In the genomic region with DNA sequence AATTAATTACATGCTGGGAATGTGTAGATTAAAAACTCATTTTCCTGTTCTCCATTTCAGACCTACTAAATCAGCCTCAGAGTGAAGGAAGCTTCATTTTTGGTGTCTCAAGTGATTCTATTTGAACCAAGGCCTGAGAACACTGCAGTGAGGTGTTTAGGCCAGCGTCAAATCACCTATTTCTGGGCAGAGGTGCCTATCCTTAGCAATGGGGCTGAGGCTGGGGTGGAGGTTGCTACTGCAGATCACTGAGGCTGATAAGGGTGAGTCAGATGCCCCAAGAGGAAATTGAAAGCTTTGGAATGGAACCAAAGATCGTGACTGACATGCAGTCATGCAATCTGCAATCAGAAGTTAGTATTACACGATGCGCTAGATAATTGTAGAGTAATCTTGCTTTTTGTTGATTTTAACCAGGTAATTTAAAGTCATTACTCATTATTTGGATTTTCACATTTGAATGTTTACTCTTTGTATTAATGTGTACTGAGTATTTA, we compare ENCODE assay signal across 1 cellular context.
TF ChIP-seq lines count a peak whose summit lies in the region.

No MANE protein-coding gene starts in this region.

TF ChIP-seq in K562, 482 proteins besides CTCF, POLR2A, EP300 and RAD21 (continued from another document):
- TF ChIP-seq MAZ (CRISPR knock-in tag; conservative IDR thresholded peaks at IDR 0.05 in 1 of 2, IDR thresholded peaks at IDR 0.05 in 1 of 2), result 0 out of 4 replicates have a peak, but pooled peaks of 1 of the 2 experiments have one; percentile 11
- no peak for TF ChIP-seq MEF2A (IDR thresholded peaks at IDR 0.05; ENCODE audit: control insufficient read depth, low read depth, low read length)
- TF ChIP-seq E4F1 (CRISPR knock-in tag; IDR thresholded peaks at IDR 0.05; ENCODE audit: borderline replicate concordance), result no peak
- TF ChIP-seq GABPA (tag; conservative IDR thresholded peaks at IDR 0.05; ENCODE audit: low read depth), result no peak
- TF ChIP-seq SFPQ (IDR thresholded peaks at IDR 0.05; ENCODE audit: low read depth, low read length), result no peak
- no peak for TF ChIP-seq RBM25 (IDR thresholded peaks at IDR 0.05; ENCODE audit: low read depth, low read length, severe bottlenecking)
- no peak for TF ChIP-seq SRSF9 (IDR thresholded peaks at IDR 0.05; ENCODE audit: borderline replicate concordance, low read depth, low read length)
- TF ChIP-seq NR2C1 (IDR thresholded peaks at IDR 0.05), result no peak
- TF ChIP-seq NR2C1 (tag; IDR thresholded peaks at IDR 0.05), result no peak
- TF ChIP-seq ZNF318 (IDR thresholded peaks at IDR 0.05; ENCODE audit: borderline replicate concordance in 1 of 2, low read depth in 1 of 2), result peak in 1 of 2 experiments; percentile 57; a peak in 2 of 4 replicates
- TF ChIP-seq ZNF57 (CRISPR knock-in tag; IDR thresholded peaks at IDR 0.05), result no peak
- no peak for TF ChIP-seq STAT5A (IDR thresholded peaks at IDR 0.05; ENCODE audit: borderline replicate concordance, low read length)
- no peak; the same call in 1 of the 2 replicates for TF ChIP-seq ATF7 (IDR thresholded peaks at IDR 0.05)
- no peak for TF ChIP-seq U2AF2 (optimal IDR thresholded peaks at IDR 0.05; ENCODE audit: low read depth, low read length)
- TF ChIP-seq, protein P1, sequence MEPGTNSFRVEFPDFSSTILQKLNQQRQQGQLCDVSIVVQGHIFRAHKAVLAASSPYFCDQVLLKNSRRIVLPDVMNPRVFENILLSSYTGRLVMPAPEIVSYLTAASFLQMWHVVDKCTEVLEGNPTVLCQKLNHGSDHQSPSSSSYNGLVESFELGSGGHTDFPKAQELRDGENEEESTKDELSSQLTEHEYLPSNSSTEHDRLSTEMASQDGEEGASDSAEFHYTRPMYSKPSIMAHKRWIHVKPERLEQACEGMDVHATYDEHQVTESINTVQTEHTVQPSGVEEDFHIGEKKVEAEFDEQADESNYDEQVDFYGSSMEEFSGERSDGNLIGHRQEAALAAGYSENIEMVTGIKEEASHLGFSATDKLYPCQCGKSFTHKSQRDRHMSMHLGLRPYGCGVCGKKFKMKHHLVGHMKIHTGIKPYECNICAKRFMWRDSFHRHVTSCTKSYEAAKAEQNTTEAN (CRISPR knock-in tag; IDR thresholded peaks at IDR 0.05), result no peak
- no peak for TF ChIP-seq NR2F6 (CRISPR knock-in tag; IDR thresholded peaks at IDR 0.05)
- no peak for TF ChIP-seq EWSR1 (IDR thresholded peaks at IDR 0.05; ENCODE audit: borderline replicate concordance, low read depth, partially characterized antibody)
